ENCODE assay signal across 2 cellular contexts in the genomic region with DNA sequence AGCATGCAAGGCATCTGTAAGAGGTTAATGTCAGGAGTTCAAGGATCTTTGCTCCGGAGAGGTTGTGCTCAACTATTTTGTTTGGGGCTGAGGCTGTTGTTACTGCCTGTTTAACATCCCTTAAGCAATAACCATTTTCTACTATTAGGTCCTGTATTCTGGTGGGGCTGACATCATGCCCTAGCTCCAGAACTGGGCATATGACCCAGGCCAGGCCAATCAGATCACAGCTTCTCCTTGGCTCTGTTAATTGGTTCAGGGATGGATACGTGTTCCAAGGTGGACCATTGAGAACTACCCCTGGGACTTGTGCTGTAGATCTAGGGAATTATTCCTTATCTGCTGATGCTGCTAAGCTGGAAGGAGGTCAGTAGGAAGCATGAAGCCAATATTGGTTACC.
TF ChIP-seq lines count a peak whose summit lies in the region.

No MANE protein-coding gene starts in this region.

TF ChIP-seq in A549, 52 proteins besides CTCF, POLR2A, EP300 and RAD21:
- TF ChIP-seq, protein P1, sequence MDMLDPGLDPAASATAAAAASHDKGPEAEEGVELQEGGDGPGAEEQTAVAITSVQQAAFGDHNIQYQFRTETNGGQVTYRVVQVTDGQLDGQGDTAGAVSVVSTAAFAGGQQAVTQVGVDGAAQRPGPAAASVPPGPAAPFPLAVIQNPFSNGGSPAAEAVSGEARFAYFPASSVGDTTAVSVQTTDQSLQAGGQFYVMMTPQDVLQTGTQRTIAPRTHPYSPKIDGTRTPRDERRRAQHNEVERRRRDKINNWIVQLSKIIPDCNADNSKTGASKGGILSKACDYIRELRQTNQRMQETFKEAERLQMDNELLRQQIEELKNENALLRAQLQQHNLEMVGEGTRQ (IDR thresholded peaks at IDR 0.05), result 0 out of 2 replicates have a peak, but pooled peaks have one; percentile 14
- TF ChIP-seq RNF2 (IDR thresholded peaks at IDR 0.05; ENCODE audit: borderline replicate concordance, low read depth) (no peak), ZNF302 (CRISPR knock-in tag; IDR thresholded peaks at IDR 0.05) (no peak), JUN (IDR thresholded peaks at IDR 0.05) (no peak), BHLHE40 (IDR thresholded peaks at IDR 0.05; ENCODE audit: low read depth, low read length) (no peak)

TF ChIP-seq in H1, 55 proteins besides CTCF, POLR2A, EP300 and RAD21:
- TF ChIP-seq, protein P1 (IDR thresholded peaks at IDR 0.05; ENCODE audit: low read length), result 0 out of 2 replicates have a peak, but pooled peaks have one; percentile 5
- no peak for TF ChIP-seq TAF7 (optimal IDR thresholded peaks at IDR 0.05; ENCODE audit: borderline replicate concordance, low read depth, low read length)
- no peak for TF ChIP-seq KDM5A (IDR thresholded peaks at IDR 0.05; ENCODE audit: low read length)
- no peak for TF ChIP-seq CBX8 (IDR thresholded peaks at IDR 0.05; ENCODE audit: borderline replicate concordance, low read depth, low read length)
- no peak for TF ChIP-seq TBP (IDR thresholded peaks at IDR 0.05; ENCODE audit: low read depth, low read length)
- TF ChIP-seq RFX5 (IDR thresholded peaks at IDR 0.05; ENCODE audit: borderline replicate concordance, low read depth, low read length), result no peak
- no peak for TF ChIP-seq EGR1 (IDR thresholded peaks at IDR 0.05; ENCODE audit: borderline replicate concordance, low read depth, low read length)
- no peak for TF ChIP-seq HDAC6 (IDR thresholded peaks at IDR 0.05; ENCODE audit: low read depth, low read length)
